Comparison of ENCODE assay signal across 2 cellular contexts in the genomic region with DNA sequence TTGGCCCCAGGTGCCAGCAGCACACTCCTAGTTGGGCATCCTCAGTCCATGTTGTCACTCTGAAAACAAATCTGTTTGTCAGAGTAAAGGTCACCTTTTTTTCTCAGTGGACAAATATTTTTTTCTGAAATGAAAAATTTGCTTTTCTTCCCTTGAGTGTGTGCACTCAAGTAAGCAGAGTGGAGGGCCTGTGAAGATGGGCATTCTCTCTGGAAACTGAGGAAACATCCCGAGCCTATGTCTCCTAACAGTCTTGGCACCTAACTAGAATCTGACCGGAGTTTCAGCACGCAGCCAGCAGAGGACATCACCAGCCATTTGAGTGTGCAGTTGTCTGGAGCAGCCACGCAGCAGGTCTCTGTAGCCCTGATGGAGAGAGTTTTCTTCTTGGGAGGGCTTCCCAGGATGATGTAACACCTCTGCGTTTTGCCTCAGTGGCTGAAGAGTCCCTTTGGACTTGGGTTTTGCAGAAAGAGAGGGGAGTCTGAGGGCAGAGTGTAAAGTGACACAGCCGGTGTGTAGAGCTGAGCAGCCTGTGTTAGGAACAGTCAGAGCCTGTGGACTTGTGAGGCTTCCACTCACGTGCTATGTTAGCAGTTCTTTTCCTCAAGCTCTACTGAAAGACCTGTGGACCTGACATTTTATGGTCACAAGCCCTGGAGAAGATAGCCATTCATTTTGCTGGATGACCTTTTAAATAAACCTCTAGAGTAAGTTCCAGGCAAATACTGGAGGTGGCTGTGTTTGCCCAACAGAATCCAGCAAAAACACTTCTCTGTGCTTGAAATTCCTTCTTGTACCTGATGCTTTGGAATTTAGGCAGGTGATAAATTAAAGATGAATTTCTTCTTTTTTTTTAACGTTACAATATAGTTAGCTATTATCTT.
TF ChIP-seq lines count a peak whose summit lies in the region.

No MANE protein-coding gene starts in this region.

TF ChIP-seq in IMR-90, 13 proteins besides CTCF, POLR2A, EP300 and RAD21:
- TF ChIP-seq MXI1 (IDR thresholded peaks at IDR 0.05; ENCODE audit: borderline replicate concordance, low read depth, low read length) (no peak), MAFK (IDR thresholded peaks at IDR 0.05; ENCODE audit: low read depth, low read length) (no peak), CEBPB (IDR thresholded peaks at IDR 0.05; ENCODE audit: low read depth, low read length) (no peak), NFE2L2 (IDR thresholded peaks at IDR 0.05; ENCODE audit: low read depth, low read length) (no peak), SMC3 (IDR thresholded peaks at IDR 0.05; ENCODE audit: low read depth, low read length) (no peak), RFX5 (IDR thresholded peaks at IDR 0.05; ENCODE audit: low read depth, low read length) (no peak), FOS (IDR thresholded peaks at IDR 0.05; ENCODE audit: low read depth, low read length) (no peak), BHLHE40 (IDR thresholded peaks at IDR 0.05; ENCODE audit: low read depth, low read length) (no peak), MAZ (IDR thresholded peaks at IDR 0.05; ENCODE audit: borderline replicate concordance, low read depth, low read length) (no peak), CHD1 (IDR thresholded peaks at IDR 0.05; ENCODE audit: low read depth, low read length) (no peak), RCOR1 (IDR thresholded peaks at IDR 0.05; ENCODE audit: insufficient replicate concordance, low read length) (no peak)
- TF ChIP-seq, protein P1, sequence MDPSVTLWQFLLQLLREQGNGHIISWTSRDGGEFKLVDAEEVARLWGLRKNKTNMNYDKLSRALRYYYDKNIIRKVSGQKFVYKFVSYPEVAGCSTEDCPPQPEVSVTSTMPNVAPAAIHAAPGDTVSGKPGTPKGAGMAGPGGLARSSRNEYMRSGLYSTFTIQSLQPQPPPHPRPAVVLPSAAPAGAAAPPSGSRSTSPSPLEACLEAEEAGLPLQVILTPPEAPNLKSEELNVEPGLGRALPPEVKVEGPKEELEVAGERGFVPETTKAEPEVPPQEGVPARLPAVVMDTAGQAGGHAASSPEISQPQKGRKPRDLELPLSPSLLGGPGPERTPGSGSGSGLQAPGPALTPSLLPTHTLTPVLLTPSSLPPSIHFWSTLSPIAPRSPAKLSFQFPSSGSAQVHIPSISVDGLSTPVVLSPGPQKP (IDR thresholded peaks at IDR 0.05; ENCODE audit: borderline replicate concordance, low read depth, low read length) = no peak
- TF ChIP-seq, protein P2, sequence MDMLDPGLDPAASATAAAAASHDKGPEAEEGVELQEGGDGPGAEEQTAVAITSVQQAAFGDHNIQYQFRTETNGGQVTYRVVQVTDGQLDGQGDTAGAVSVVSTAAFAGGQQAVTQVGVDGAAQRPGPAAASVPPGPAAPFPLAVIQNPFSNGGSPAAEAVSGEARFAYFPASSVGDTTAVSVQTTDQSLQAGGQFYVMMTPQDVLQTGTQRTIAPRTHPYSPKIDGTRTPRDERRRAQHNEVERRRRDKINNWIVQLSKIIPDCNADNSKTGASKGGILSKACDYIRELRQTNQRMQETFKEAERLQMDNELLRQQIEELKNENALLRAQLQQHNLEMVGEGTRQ (IDR thresholded peaks at IDR 0.05; ENCODE audit: low read depth, low read length) = no peak
TF ChIP-seq in IMR-90: peak in this region for 0.

TF ChIP-seq in H1, 55 proteins besides CTCF, POLR2A, EP300 and RAD21:
- TF ChIP-seq CEBPB (IDR thresholded peaks at IDR 0.05; ENCODE audit: low read depth, low read length) = peak; percentile 26; the same call in 1 of the 2 replicates
- no peak for TF ChIP-seq CBX5 (IDR thresholded peaks at IDR 0.05; ENCODE audit: low read depth, low read length)
- no peak for TF ChIP-seq CHD2 (IDR thresholded peaks at IDR 0.05; ENCODE audit: low read length)
